ENCODE assay signal across 1 cellular context in genomic region chr11:62054484-62055121, GRCh38.
TF ChIP-seq lines count a peak whose summit lies in the region.

No MANE protein-coding gene starts in this region.

TF ChIP-seq in SK-N-SH, 30 proteins besides CTCF, POLR2A, EP300 and RAD21 (continued from another document):
- TF ChIP-seq REST (IDR thresholded peaks at IDR 0.05; ENCODE audit: low read depth, low read length) (no peak), RFX5 (IDR thresholded peaks at IDR 0.05; ENCODE audit: low read length) (no peak), POLR2AphosphoS5 (IDR thresholded peaks at IDR 0.05; ENCODE audit: low read depth, low read length) (no peak), CHD2 (IDR thresholded peaks at IDR 0.05; ENCODE audit: low read length, partially characterized antibody) (no peak)
TF ChIP-seq in SK-N-SH: peak in this region for 0.
